25 cellular contexts compared by ENCODE assay signal in genomic region chr3:134594236-134594825, GRCh38. TPM values are rescaled to one million over a fixed set of nuclear protein-coding genes. Genes with fewer than 3 reads are reported as not detected.
DNase-seq lines count a peak whose midpoint lies in the region; ATAC-seq, FAIRE-seq and TF ChIP-seq lines count a peak whose summit lies in the region.
"Had no signal": no experiment of that assay in that cellular context is flagged by ENCODE, and none has a peak within 500 bp of the region (broad histone marks: within the 10 kb centered on the region; RNA-seq: fewer than 3 reads in every experiment).

No MANE protein-coding gene starts in this region.

- H4K8ac ChIP-seq in trophoblast cell (ENCODE audit: low read depth, low read length), result no peak overlapping the region

- peak; percentile 41 for DNase-seq in DMS153 treated with DMSO at 0.1 percent for 48 hours (lab: John Stamatoyannopoulos, UW; ENCODE audit: unreplicated experiment)
- DNase-seq in NCI-H146 (lab: John Stamatoyannopoulos, UW), result peak; percentile 81
- peak; percentile 17 for DNase-seq in bronchial epithelial cell (ENCODE audit: low read depth)
- no peak for DNase-seq in neural crest cell (ENCODE audit: low read depth, low spot score)
- DNase-seq in trophoblast cell, result no peak
- no peak for DNase-seq in activated CD4-positive, alpha-beta T cell treated with anti-CD3 and anti-CD28 coated beads, Interleukin-2, amount 10 ng/mL, durations not matched to agents 24 days and 14 days
- DNase-seq in WTC11 (ENCODE audit: low spot score), result no peak
- DNase-seq: activated CD4-positive, alpha-beta T cell treated with anti-CD3 and anti-CD28 coated beads, Interleukin-2, amount 50 U/mL, for 4 hours; activated naive CD4-positive, alpha-beta T cell treated with anti-CD3 and anti-CD28 coated beads, Interleukin-2, amount 10 ng/mL, durations not matched to agents 7 days and 5 days; CD8-positive, alpha-beta memory T cell; DMS79; GF-D8; GM23248; KBM-7; lower lobe of right lung; NCI-H526 treated with DMSO at 0.1 percent for 48 hours; OCI-M1; psoas muscle; upper lobe of right lung had no signal

- H3K27me3 Mint-ChIP-seq in neural crest cell (ENCODE audit: low read depth) (no peaks in the 10 kb centered on the region), WTC11 (ENCODE audit: low read depth) (no peaks in the 10 kb centered on the region; the same call in none of the 2 replicates)
- H3K27me3 Mint-ChIP-seq in activated CD4-positive, alpha-beta T cell treated with anti-CD3 and anti-CD28 coated beads, Interleukin-2, amount 10 ng/mL, durations not matched to agents 24 days and 14 days, result peaks cover under 1% of the 10 kb centered on the region

- no peak overlapping the region for H3K23ac ChIP-seq in trophoblast cell (ENCODE audit: low read length)

- H3K9me3 Mint-ChIP-seq in neural crest cell, result no peaks in the 10 kb centered on the region
- no peaks in the 10 kb centered on the region for H3K9me3 Mint-ChIP-seq in activated CD4-positive, alpha-beta T cell treated with anti-CD3 and anti-CD28 coated beads, Interleukin-2, amount 10 ng/mL, durations not matched to agents 24 days and 14 days
- H3K9me3 Mint-ChIP-seq in WTC11, result no peaks in the 10 kb centered on the region
- H3K9me3 Mint-ChIP-seq: activated naive CD4-positive, alpha-beta T cell treated with anti-CD3 and anti-CD28 coated beads, Interleukin-2, amount 10 ng/mL, durations not matched to agents 7 days and 5 days; activated T-helper 1 cell treated with anti-CD3 and anti-CD28 coated beads, Interleukin-12 subunit alpha, Interleukin-12 subunit beta, Interleukin-2, Interleukin-4 antibody, amounts not matched to agents 30 ng/mL and 10 ng/mL and 1 ng/mL, durations not matched to agents 14 hours and 24 hours and 36 hours; T-helper 2 cell treated with Interferon-gamma antibody and Interleukin-4, amounts not matched to agents 5 μg/mL and 100 μg/mL, for 36 hours had no signal

- H2BK120ac ChIP-seq in trophoblast cell (ENCODE audit: insufficient read depth, low read length, poor library complexity), result no peak overlapping the region

- no peaks in the 10 kb centered on the region for H3K36me3 ChIP-seq in bronchial epithelial cell (ENCODE audit: control insufficient read depth, insufficient read depth, low read length)
- no peaks in the 10 kb centered on the region for H3K36me3 ChIP-seq in trophoblast cell (ENCODE audit: control insufficient read depth in 1 of 2, insufficient read depth in 2 of 2, low read length in 2 of 2)
- H3K36me3 ChIP-seq: lower lobe of right lung, upper lobe of right lung had no signal

- TF ChIP-seq CTCF in bronchial epithelial cell (IDR thresholded peaks at IDR 0.05; ENCODE audit: insufficient read depth, low read length, severe bottlenecking) (no peak), neural crest cell (conservative IDR thresholded peaks at IDR 0.05) (no peak), WTC11 (IDR thresholded peaks at IDR 0.05) (no peak)

- intact Hi-C loops in activated CD4-positive, alpha-beta T cell treated with anti-CD3 and anti-CD28 coated beads, Interleukin-2, amount 10 ng/mL, durations not matched to agents 24 days and 14 days (cut with micrococcal nuclease), result no loop called here

- whole genome bisulfite sequencing in trophoblast cell (ENCODE audit: extremely low coverage, insufficient coverage, insufficient read length), result no CpG with 5 or more reads among the region's 9 CpGs

- no peak overlapping the region for H2BK12ac ChIP-seq in trophoblast cell (ENCODE audit: low read length)

- no peaks in the 10 kb centered on the region for H3K79me2 ChIP-seq in trophoblast cell (ENCODE audit: control insufficient read depth, insufficient read depth, low read length, poor library complexity)

- H4K91ac ChIP-seq in trophoblast cell (ENCODE audit: low read depth, low read length), result no peak overlapping the region

- no peak overlapping the region for H3K4me2 ChIP-seq in trophoblast cell (ENCODE audit: low read length)

- H3K36me3 Mint-ChIP-seq in neural crest cell (ENCODE audit: low read depth) (no peaks in the 10 kb centered on the region), WTC11 (no peaks in the 10 kb centered on the region)
- no peaks in the 10 kb centered on the region for H3K36me3 Mint-ChIP-seq in activated CD4-positive, alpha-beta T cell treated with anti-CD3 and anti-CD28 coated beads, Interleukin-2, amount 10 ng/mL, durations not matched to agents 24 days and 14 days (ENCODE audit: low read depth)
- H3K36me3 Mint-ChIP-seq: activated naive CD4-positive, alpha-beta T cell treated with anti-CD3 and anti-CD28 coated beads, Interleukin-2, amount 10 ng/mL, durations not matched to agents 7 days and 5 days; CD8-positive, alpha-beta memory T cell had no signal

- no peak for FAIRE-seq in bronchial epithelial cell (lab: Jason Lieb, UNC)
- FAIRE-seq: HTR-8/SVneo had no signal

- H3K9me3 ChIP-seq in trophoblast cell (ENCODE audit: insufficient read depth, low read depth, low read length), result peaks cover 3% of the 10 kb centered on the region
- H3K9me3 ChIP-seq: lower lobe of right lung, psoas muscle, upper lobe of right lung had no signal

- H3K4me1 Mint-ChIP-seq in neural crest cell (peaks cover 9% of the 10 kb centered on the region), WTC11 (peaks cover 3% of the 10 kb centered on the region; the same call in 1 of the 2 replicates)
- H3K4me1 Mint-ChIP-seq in activated CD4-positive, alpha-beta T cell treated with anti-CD3 and anti-CD28 coated beads, Interleukin-2, amount 10 ng/mL, durations not matched to agents 24 days and 14 days, result peaks cover 4% of the 10 kb centered on the region
- H3K4me1 Mint-ChIP-seq: activated naive CD4-positive, alpha-beta T cell treated with anti-CD3 and anti-CD28 coated beads, Interleukin-2, amount 10 ng/mL, durations not matched to agents 7 days and 5 days; CD8-positive, alpha-beta memory T cell had no signal

- no peak overlapping the region for H3K9ac ChIP-seq in trophoblast cell (ENCODE audit: low read length)
- H3K9ac ChIP-seq: GM23248 had no signal

- H3K27ac ChIP-seq in trophoblast cell (ENCODE audit: low read depth, low read length), result no peak overlapping the region
- H3K27ac ChIP-seq: GM23248, lower lobe of right lung, psoas muscle, upper lobe of right lung, VCaP had no signal

- peaks cover 7% of the 10 kb centered on the region for H3K79me1 ChIP-seq in trophoblast cell (ENCODE audit: low read length)

- no peaks in the 10 kb centered on the region for H3K27me3 ChIP-seq in bronchial epithelial cell (ENCODE audit: control insufficient read depth, insufficient read depth, low read length)
- no peaks in the 10 kb centered on the region for H3K27me3 ChIP-seq in trophoblast cell (ENCODE audit: insufficient read depth, low read length)
- H3K27me3 ChIP-seq: upper lobe of right lung had no signal

- H4K12ac ChIP-seq in trophoblast cell (ENCODE audit: low read depth, low read length), result no peak overlapping the region

- H3K4me3 Mint-ChIP-seq in neural crest cell (no peak overlapping the region), WTC11 (no peak overlapping the region)
- no peak overlapping the region for H3K4me3 Mint-ChIP-seq in activated CD4-positive, alpha-beta T cell treated with anti-CD3 and anti-CD28 coated beads, Interleukin-2, amount 10 ng/mL, durations not matched to agents 24 days and 14 days
- H3K4me3 Mint-ChIP-seq: activated naive CD4-positive, alpha-beta T cell treated with anti-CD3 and anti-CD28 coated beads, Interleukin-2, amount 10 ng/mL, durations not matched to agents 7 days and 5 days; activated T-helper 1 cell treated with anti-CD3 and anti-CD28 coated beads, Interleukin-12 subunit alpha, Interleukin-12 subunit beta, Interleukin-2, Interleukin-4 antibody, amounts not matched to agents 30 ng/mL and 10 ng/mL and 1 ng/mL, durations not matched to agents 14 hours and 24 hours and 36 hours; CD8-positive, alpha-beta memory T cell; T-helper 2 cell treated with Interferon-gamma antibody and Interleukin-4, amounts not matched to agents 5 μg/mL and 100 μg/mL, for 36 hours had no signal

- H3K4me1 ChIP-seq in trophoblast cell (ENCODE audit: control insufficient read depth in 1 of 2, insufficient read depth in 2 of 2, low read length in 2 of 2), result peaks cover 8 to 10% of the 10 kb centered on the region in 2 experiments
- H3K4me1 ChIP-seq: lower lobe of right lung, psoas muscle, upper lobe of right lung had no signal

- no peak overlapping the region for H2BK5ac ChIP-seq in trophoblast cell (ENCODE audit: low read depth, low read length, poor library complexity)

- no peak overlapping the region for H2AK5ac ChIP-seq in trophoblast cell (ENCODE audit: low read length)

- H3K27ac Mint-ChIP-seq in neural crest cell (ENCODE audit: unreplicated experiment), result peak overlapping the region; percentile 53
- H3K27ac Mint-ChIP-seq in activated CD4-positive, alpha-beta T cell treated with anti-CD3 and anti-CD28 coated beads, Interleukin-2, amount 10 ng/mL, durations not matched to agents 24 days and 14 days, result no peak overlapping the region
- no peak overlapping the region for H3K27ac Mint-ChIP-seq in WTC11
- H3K27ac Mint-ChIP-seq: activated naive CD4-positive, alpha-beta T cell treated with anti-CD3 and anti-CD28 coated beads, Interleukin-2, amount 10 ng/mL, durations not matched to agents 7 days and 5 days; activated T-helper 1 cell treated with anti-CD3 and anti-CD28 coated beads, Interleukin-12 subunit alpha, Interleukin-12 subunit beta, Interleukin-2, Interleukin-4 antibody, amounts not matched to agents 30 ng/mL and 10 ng/mL and 1 ng/mL, durations not matched to agents 14 hours and 24 hours and 36 hours; CD8-positive, alpha-beta memory T cell; T-helper 2 cell treated with Interferon-gamma antibody and Interleukin-4, amounts not matched to agents 5 μg/mL and 100 μg/mL, for 36 hours had no signal

- no peak overlapping the region for H3K4ac ChIP-seq in trophoblast cell (ENCODE audit: low read depth, low read length)

- no peak overlapping the region for H3K18ac ChIP-seq in trophoblast cell (ENCODE audit: low read length)

- CTCF ChIA-PET in WTC11 (lab: Charles Lee), result interaction anchor here (0.6 kb wide), 1 partner anchor 103 kb away, joined by 3 read pairs; no protein-coding TSS in a partner anchor

- H2AFZ ChIP-seq in trophoblast cell (ENCODE audit: insufficient read depth, low read length, poor library complexity), result no peak overlapping the region
- H2AFZ ChIP-seq: GM23248 had no signal

- POLR2A ChIA-PET in WTC11 (lab: Charles Lee), result no interaction called here

- ATAC-seq in HG02798 (IDR thresholded peaks at IDR 0.05; ENCODE audit: poor library complexity, unreplicated experiment) (no peak), WTC11 (no peak)
- ATAC-seq: lower lobe of right lung, upper lobe of right lung had no signal

- H3K14ac ChIP-seq in trophoblast cell (ENCODE audit: low read length), result no peak overlapping the region

- no peak overlapping the region for H3K4me3 ChIP-seq in bronchial epithelial cell (ENCODE audit: low read depth, low read length)
- no peak overlapping the region for H3K4me3 ChIP-seq in trophoblast cell (ENCODE audit: low read depth, low read length)
- H3K4me3 ChIP-seq: GM23248, lower lobe of right lung, psoas muscle, upper lobe of right lung had no signal

TF ChIP-seq in WTC11, 78 proteins besides CTCF, POLR2A, EP300 and RAD21 (continues in another document):
- no peak for TF ChIP-seq SMAD4 (CRISPR knock-in tag; IDR thresholded peaks at IDR 0.05)
- TF ChIP-seq NR1H2 (CRISPR knock-in tag; IDR thresholded peaks at IDR 0.05), result no peak

RNA-seq across cellular contexts. Expression of gene KY, which starts 56.5 kb away (rescaled TPM):
- not detected in 2 replicates for total RNA-seq in bronchial epithelial cell
- total RNA-seq in neural crest cell, result 0.33 and 0.52 TPM in 2 replicates
- polyA plus RNA-seq in trophoblast cell (2013), result not detected in 2 replicates
- not detected in 2 replicates for total RNA-seq in activated CD4-positive, alpha-beta T cell treated with anti-CD3 and anti-CD28 coated beads, Interleukin-2, amount 10 ng/mL, durations not matched to agents 24 days and 14 days
- total RNA-seq in WTC11 (2021), result not detected in 3 replicates
- total RNA-seq: activated T-helper 1 cell treated with anti-CD3 and anti-CD28 coated beads, Interleukin-12 subunit alpha, Interleukin-12 subunit beta, Interleukin-2, Interleukin-4 antibody, amounts not matched to agents 30 ng/mL and 10 ng/mL and 1 ng/mL, durations not matched to agents 14 hours and 24 hours and 36 hours; CD8-positive, alpha-beta memory T cell; subcutaneous adipose tissue had no signal

Comparison
In these comparisons a context has a peak if more than half of its experiments do, and no peak if none do; other contexts are left out.
1. DNase-seq: peak in DMS153 treated with DMSO at 0.1 percent for 48 hours (single experiment), NCI-H146 (single experiment) and bronchial epithelial cell (single experiment); none in neural crest cell (single experiment), trophoblast cell (0 of 2), activated CD4-positive, alpha-beta T cell treated with anti-CD3 and anti-CD28 coated beads, Interleukin-2, amount 10 ng/mL, durations not matched to agents 24 days and 14 days (single experiment) and WTC11 (single experiment).